Comparison of ENCODE assay signal across 35 cellular contexts in the genomic region with DNA sequence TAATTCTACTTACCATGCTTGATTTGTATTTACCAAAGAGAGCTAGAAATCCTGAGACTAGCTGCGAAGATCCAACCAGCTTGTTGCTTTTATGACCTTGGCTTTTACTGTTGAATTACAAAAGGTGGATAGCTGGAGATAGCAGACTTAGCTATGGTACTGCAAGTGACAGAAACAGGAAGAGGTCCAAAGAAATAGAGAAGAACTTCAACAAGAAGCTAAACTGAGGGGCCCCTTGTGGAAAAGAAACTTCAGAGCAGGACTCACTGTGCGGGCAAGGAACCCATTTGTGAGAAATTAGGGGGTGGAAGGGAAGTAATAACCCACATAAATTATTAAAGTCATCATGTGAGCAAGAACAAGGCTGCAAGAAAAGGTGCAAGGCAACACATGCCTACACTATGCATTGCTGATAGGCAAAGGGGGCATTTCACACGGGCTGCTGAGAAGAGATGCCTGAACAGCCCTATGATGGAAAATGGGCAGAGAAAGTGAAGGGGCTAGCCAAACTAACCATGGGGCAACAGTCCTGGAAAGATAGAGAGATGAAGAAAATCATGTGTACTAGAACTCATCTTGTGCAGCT.
DNase-seq lines count a peak whose midpoint lies in the region; ATAC-seq, FAIRE-seq and TF ChIP-seq lines count a peak whose summit lies in the region.
"Had no signal": no experiment of that assay in that cellular context is flagged by ENCODE, and none has a peak within 500 bp of the region (broad histone marks: within the 10 kb centered on the region; RNA-seq: fewer than 3 reads in every experiment).

No MANE protein-coding gene starts in this region.

- TF ChIP-seq EP300 in GM12878 (IDR thresholded peaks at IDR 0.05; ENCODE audit: borderline replicate concordance in 1 of 2, control insufficient read depth in 1 of 2, low read depth in 2 of 2, low read length in 2 of 2) = no peak

- intact Hi-C loops in CD8-positive, alpha-beta T cell (cut with DNase I, micrococcal nuclease) = no loop called here
- intact Hi-C loops in GM12878 (cut with micrococcal nuclease; ENCODE audit: unreplicated experiment) = no loop called here
- intact Hi-C loops in left lung (cut with DNase I) = no loop called here

- H2AFZ ChIP-seq in GM12878 (ENCODE audit: control insufficient read depth, low read depth, low read length) = no peak overlapping the region

- H3K9ac ChIP-seq in GM12878 (ENCODE audit: control insufficient read depth, insufficient read depth, low read length) = no peak overlapping the region
- H3K9ac ChIP-seq: BLaER1 treated with 17β-estradiol and CSF1 and Interleukin-3, amounts not matched to agents 10 nM and 100 nM had no signal

- ATAC-seq in CD8-positive, alpha-beta T cell = no peak
- ATAC-seq in GM12878 = peak; percentile 15; the same call in 1 of the 3 replicates
- no peak for ATAC-seq in GM18873 (IDR thresholded peaks at IDR 0.05; ENCODE audit: low FRiP score, unreplicated experiment)
- ATAC-seq in left lung = no peak
- ATAC-seq: activated CD8-positive, alpha-beta memory T cell treated with anti-CD3 and anti-CD28 coated beads, Interleukin-2, amount 10 ng/mL, durations not matched to agents 7 days and 5 days; body of pancreas; gastroesophageal sphincter; left colon; sciatic nerve; stimulated activated effector memory CD8-positive, alpha-beta T cell treated with anti-CD3 and anti-CD28 coated beads, Interleukin-12 subunit alpha, Interleukin-12 subunit beta, amount 100 ng/mL, for 72 hours had no signal

- WGBS in GM12878 (ENCODE audit: insufficient coverage, insufficient replicate concordance, low lambda C conversion rate, missing lambda C conversion rate) = 67% methylated on average over 3 of the region's 3 CpGs

- no peaks in the 10 kb centered on the region for H3K27me3 Mint-ChIP-seq in CD8-positive, alpha-beta T cell (ENCODE audit: low read depth)
- H3K27me3 Mint-ChIP-seq: activated CD8-positive, alpha-beta memory T cell treated with anti-CD3 and anti-CD28 coated beads, Interleukin-2, amount 10 ng/mL, durations not matched to agents 7 days and 5 days; IgD-negative memory B cell; progenitor cell of endocrine pancreas had no signal

- no peaks in the 10 kb centered on the region for H3K79me2 ChIP-seq in GM12878 (ENCODE audit: control insufficient read depth, insufficient read depth, low read length)

- no peaks in the 10 kb centered on the region for H3K9me3 Mint-ChIP-seq in CD8-positive, alpha-beta T cell
- H3K9me3 Mint-ChIP-seq: H9; IgD-negative memory B cell; immature natural killer cell; stimulated activated effector memory CD8-positive, alpha-beta T cell treated with anti-CD3 and anti-CD28 coated beads, Interleukin-12 subunit alpha, Interleukin-12 subunit beta, amount 100 ng/mL, for 72 hours had no signal

- no peaks in the 10 kb centered on the region for H3K27me3 ChIP-seq in CD8-positive, alpha-beta T cell (ENCODE audit: insufficient read depth, low read length)
- H3K27me3 ChIP-seq in GM12878 (replicated peaks in 1 of 2; ENCODE audit: control insufficient read depth in 2 of 2, insufficient read depth in 2 of 2, low read length in 1 of 2) = no peaks in the 10 kb centered on the region
- no peaks in the 10 kb centered on the region for H3K27me3 ChIP-seq in left lung
- H3K27me3 ChIP-seq: adrenal gland; BLaER1 treated with 17β-estradiol and CSF1 and Interleukin-3, amounts not matched to agents 10 nM and 100 nM; body of pancreas; gastroesophageal sphincter; SJSA1; testis; uterus had no signal

- no peak for TF ChIP-seq CTCF in CD8-positive, alpha-beta T cell (IDR thresholded peaks at IDR 0.05)
- TF ChIP-seq CTCF in GM12878 (IDR thresholded peaks at IDR 0.05 in 2 of 3, conservative IDR thresholded peaks at IDR 0.05 in 1 of 3; ENCODE audit: control insufficient read depth in 2 of 3, extremely low read depth in 1 of 3, insufficient read depth in 1 of 3, low read depth in 3 of 3, low read length in 3 of 3) (no peak), left lung (IDR thresholded peaks at IDR 0.05) (no peak)

- no peaks in the 10 kb centered on the region for H3K36me3 ChIP-seq in CD8-positive, alpha-beta T cell (ENCODE audit: insufficient read depth, low read length)
- H3K36me3 ChIP-seq in GM12878 (ENCODE audit: control insufficient read depth in 2 of 2, insufficient read depth in 2 of 2, low read length in 1 of 2) = no peaks in the 10 kb centered on the region
- no peaks in the 10 kb centered on the region for H3K36me3 ChIP-seq in left lung
- H3K36me3 ChIP-seq: adrenal gland; BLaER1 treated with 17β-estradiol and CSF1 and Interleukin-3, amounts not matched to agents 10 nM and 100 nM; gastroesophageal sphincter; SJSA1; uterus had no signal

- H3K4me2 ChIP-seq in GM12878 (ENCODE audit: control insufficient read depth, insufficient read depth) = peak overlapping the region; percentile 5; the same call in 1 of the 2 replicates

- peaks cover 27% of the 10 kb centered on the region for H3K4me1 Mint-ChIP-seq in CD8-positive, alpha-beta T cell (ENCODE audit: low read depth)

- POLR2A ChIA-PET in CD8-positive, alpha-beta T cell (lab: Charles Lee) = interaction anchor here (0.9 kb wide), 1 partner anchor 54 kb away, joined by 3 read pairs; no protein-coding TSS in a partner anchor
- POLR2A ChIA-PET in GM12878 (lab: Charles Lee) = interaction anchor here (0.7 kb wide), 1 partner anchor 567 kb away, joined by 4 read pairs; no protein-coding TSS in a partner anchor

- H3K27ac Mint-ChIP-seq in CD8-positive, alpha-beta T cell = peak overlapping the region; percentile 23
- H3K27ac Mint-ChIP-seq: activated CD4-positive, alpha-beta T cell treated with anti-CD3 and anti-CD28 coated beads, Interleukin-2, amount 10 ng/mL, durations not matched to agents 24 days and 14 days; activated CD8-positive, alpha-beta memory T cell treated with anti-CD3 and anti-CD28 coated beads, Interleukin-2, amount 10 ng/mL, durations not matched to agents 7 days and 5 days; activated naive CD4-positive, alpha-beta T cell treated with anti-CD3 and anti-CD28 coated beads for 36 hours; H9; immature natural killer cell; progenitor cell of endocrine pancreas; stimulated activated effector memory CD8-positive, alpha-beta T cell treated with anti-CD3 and anti-CD28 coated beads, Interleukin-12 subunit alpha, Interleukin-12 subunit beta, amount 100 ng/mL, for 72 hours had no signal

- SMC1A ChIA-PET in GM12878 (lab: Charles Lee; ENCODE audit: uncharacterized antibody, unreplicated experiment) = interaction anchor here (0.6 to 2.1 kb wide), 8 partner anchors 13 to 415 kb away, joined by 3 to 9 read pairs (median 4); no protein-coding TSS in a partner anchor

- no peaks in the 10 kb centered on the region for H3K9me3 ChIP-seq in CD8-positive, alpha-beta T cell (ENCODE audit: low read length)
- H3K9me3 ChIP-seq in GM12878 (replicated peaks; ENCODE audit: control insufficient read depth, insufficient read depth, low read length) = no peaks in the 10 kb centered on the region
- H3K9me3 ChIP-seq in left lung = no peaks in the 10 kb centered on the region
- H3K9me3 ChIP-seq: adrenal gland, body of pancreas, Caco-2, gastroesophageal sphincter, SJSA1, testis, uterus had no signal

- H3K27ac ChIP-seq in CD8-positive, alpha-beta T cell (ENCODE audit: low read depth, low read length) = no peak overlapping the region
- H3K27ac ChIP-seq in GM12878 (ENCODE audit: control insufficient read depth, insufficient read depth) (no peak overlapping the region), left lung (no peak overlapping the region)
- H3K27ac ChIP-seq: adrenal gland; BLaER1 treated with 17β-estradiol and CSF1 and Interleukin-3, amounts not matched to agents 10 nM and 100 nM; body of pancreas; gastroesophageal sphincter; SJSA1; testis; uterus had no signal

- DNase-seq in CD8-positive, alpha-beta T cell = no peak
- DNase-seq in GM12892 (ENCODE audit: insufficient read length) = no peak
- DNase-seq in NOMO-1 treated with dmso at 0.1 percent for 144 hours (lab: John Stamatoyannopoulos, UW; ENCODE audit: unreplicated experiment) = peak; percentile 42
- no peak for DNase-seq in GM12878 (ENCODE audit: low read depth, low spot score)
- DNase-seq in T-helper 9 cell = no peak
- DNase-seq in left lung = no peak
- DNase-seq in EL = no peak
- DNase-seq: activated CD4-positive, alpha-beta T cell treated with anti-CD3 and anti-CD28 coated beads, Interleukin-2, amount 10 ng/mL, durations not matched to agents 24 days and 14 days; activated CD8-positive, alpha-beta memory T cell treated with anti-CD3 and anti-CD28 coated beads, Interleukin-2, amount 10 ng/mL, durations not matched to agents 7 days and 5 days; activated naive CD4-positive, alpha-beta T cell treated with anti-CD3 and anti-CD28 coated beads for 36 hours; adrenal gland; body of pancreas; Caco-2; dermis blood vessel endothelial cell; DMS79; H9; hippocampal formation; immature natural killer cell; left colon; mesendoderm; NCI-H1417; NCI-H446; NCI-H82; stimulated activated CD4-positive, alpha-beta T cell treated with anti-CD3 and anti-CD28 coated beads, Interleukin-4, amount 100 ng/mL, for 24 hours; testis; uterus had no signal

- H3K4me3 ChIP-seq in CD8-positive, alpha-beta T cell (ENCODE audit: low read depth, low read length) = no peak overlapping the region
- H3K4me3 ChIP-seq in GM12878 (no peak overlapping the region), left lung (no peak overlapping the region)
- H3K4me3 ChIP-seq: adrenal gland; BLaER1 treated with 17β-estradiol and CSF1 and Interleukin-3, amounts not matched to agents 10 nM and 100 nM; body of pancreas; gastroesophageal sphincter; SJSA1; testis; uterus had no signal

- H3K4me1 ChIP-seq in CD8-positive, alpha-beta T cell (ENCODE audit: insufficient read depth, low read length) = peaks cover 13% of the 10 kb centered on the region
- H3K4me1 ChIP-seq in GM12878 (ENCODE audit: control insufficient read depth, insufficient read depth, low read length) (peaks cover 30% of the 10 kb centered on the region), left lung (no peaks in the 10 kb centered on the region)
- H3K4me1 ChIP-seq: adrenal gland, body of pancreas, Caco-2, gastroesophageal sphincter, SJSA1, testis, uterus had no signal

- no TSS peak for BruUV-seq in GM12878 (replicated peaks; lab: Mats Ljungman, UMichigan)

- TF ChIP-seq RAD21 in GM12878 (IDR thresholded peaks at IDR 0.05; ENCODE audit: insufficient read depth, low read depth, low read length) = no peak

- H3K36me3 Mint-ChIP-seq in CD8-positive, alpha-beta T cell = peaks cover 2% of the 10 kb centered on the region
- H3K36me3 Mint-ChIP-seq: stimulated activated effector memory CD8-positive, alpha-beta T cell treated with anti-CD3 and anti-CD28 coated beads, Interleukin-12 subunit alpha, Interleukin-12 subunit beta, amount 100 ng/mL, for 72 hours had no signal

- RAD21 ChIA-PET in GM12878 (lab: Charles Lee; ENCODE audit: unreplicated experiment) = interaction anchor here (0.9 to 1.4 kb wide), 5 partner anchors 47 to 157 kb away, joined by 3 to 4 read pairs (median 3); no protein-coding TSS in a partner anchor

- no peak overlapping the region for H3K4me3 Mint-ChIP-seq in CD8-positive, alpha-beta T cell
- H3K4me3 Mint-ChIP-seq: activated CD4-positive, alpha-beta T cell treated with anti-CD3 and anti-CD28 coated beads, Interleukin-2, amount 10 ng/mL, durations not matched to agents 24 days and 14 days; activated CD8-positive, alpha-beta memory T cell treated with anti-CD3 and anti-CD28 coated beads, Interleukin-2, amount 10 ng/mL, durations not matched to agents 7 days and 5 days; activated naive CD4-positive, alpha-beta T cell treated with anti-CD3 and anti-CD28 coated beads for 36 hours; H9; immature natural killer cell; stimulated activated effector memory CD8-positive, alpha-beta T cell treated with anti-CD3 and anti-CD28 coated beads, Interleukin-12 subunit alpha, Interleukin-12 subunit beta, amount 100 ng/mL, for 72 hours had no signal

- in situ Hi-C loops in GM12878 (cut with MboI) = no loop called here

- FAIRE-seq in GM12892 (lab: Jason Lieb, UNC) (peak; percentile 67), GM12878 (lab: Jason Lieb, UNC) (no peak)
- FAIRE-seq: endometrium had no signal

- H4K20me1 ChIP-seq in GM12878 (ENCODE audit: control insufficient read depth, insufficient read depth) = no peaks in the 10 kb centered on the region
- H4K20me1 ChIP-seq: BLaER1 treated with 17β-estradiol and CSF1 and Interleukin-3, amounts not matched to agents 10 nM and 100 nM had no signal

- CTCF ChIA-PET in CD8-positive, alpha-beta T cell (lab: Charles Lee) = no interaction called here
- CTCF ChIA-PET in GM12878 (lab: Yijun Ruan, JAX) = interaction anchor here (1.1 to 1.5 kb wide), 2 partner anchors 55 to 69 kb away, joined by 3 to 4 read pairs; no protein-coding TSS in a partner anchor

- no peak for TF ChIP-seq POLR2A in GM12892 (IDR thresholded peaks at IDR 0.05; ENCODE audit: low read depth, low read length)
- no peak for TF ChIP-seq POLR2A in GM12878 (IDR thresholded peaks at IDR 0.05; ENCODE audit: low read depth, low read length)
